ENCODE assay signal across 8 cellular contexts in genomic region chr7:5701085-5701914, GRCh38.
DNase-seq lines count a peak whose midpoint lies in the region; ATAC-seq and TF ChIP-seq lines count a peak whose summit lies in the region.

No MANE protein-coding gene starts in this region.

- TF ChIP-seq EP300 in tibial nerve (IDR thresholded peaks at IDR 0.05), result no peak

- peaks cover 29% of the 10 kb centered on the region for H3K36me3 ChIP-seq in CD4-positive, CD25-positive, alpha-beta regulatory T cell (ENCODE audit: control insufficient read depth, insufficient read depth, low read length)
- H3K36me3 ChIP-seq in neutrophil (peaks cover 18% of the 10 kb centered on the region), BE2C (peaks cover 30% of the 10 kb centered on the region), uterus (no peaks in the 10 kb centered on the region), tibial nerve (peaks cover 0 to 35% (median 0%) of the 10 kb centered on the region in 3 donors)

- H3K4me1 ChIP-seq in CD4-positive, CD25-positive, alpha-beta regulatory T cell (ENCODE audit: control insufficient read depth, insufficient read depth, low read length, poor library complexity, severe bottlenecking), result peaks cover 41% of the 10 kb centered on the region
- H3K4me1 ChIP-seq in neutrophil (ENCODE audit: control insufficient read depth in 1 of 2, insufficient read depth in 1 of 2, low read depth in 1 of 2, low read length in 1 of 2) (peaks cover 36 to 39% of the 10 kb centered on the region in 2 experiments), BE2C (peaks cover 9% of the 10 kb centered on the region), uterus (peaks cover 13 to 18% of the 10 kb centered on the region in 2 donors), tibial nerve (peaks cover 0 to 65% (median 38%) of the 10 kb centered on the region in 4 donors)

- no peaks in the 10 kb centered on the region for H3K9me3 ChIP-seq in CD4-positive, CD25-positive, alpha-beta regulatory T cell (ENCODE audit: control insufficient read depth in 2 of 2, low read length in 2 of 2)
- H3K9me3 ChIP-seq in neutrophil, result no peaks in the 10 kb centered on the region
- H3K9me3 ChIP-seq in BE2C, result no peaks in the 10 kb centered on the region
- H3K9me3 ChIP-seq in uterus, result no peaks in the 10 kb centered on the region
- H3K9me3 ChIP-seq in tibial nerve, result no peaks in the 10 kb centered on the region

- peak in 2 of 3 donors; percentile 35 to 44 for DNase-seq in CD4-positive, CD25-positive, alpha-beta regulatory T cell
- DNase-seq in MV-4-11 (lab: John Stamatoyannopoulos, UW) (peak; percentile 27), BE2C (no peak), uterus (no peak), tibial nerve (ENCODE audit: low spot score in 2 of 2) (no peak)
- DNase-seq in activated naive CD8-positive, alpha-beta T cell treated with anti-CD3 and anti-CD28 coated beads, Interleukin-2, amount 50 U/mL, for 16 hours (ENCODE audit: low read depth, low spot score), result peak; percentile 32

- H3K36me3 Mint-ChIP-seq in CD4-positive, CD25-positive, alpha-beta regulatory T cell, result peaks cover 17% of the 10 kb centered on the region

- intact Hi-C loops in uterus (cut with DNase I; ENCODE audit: low total_unique reads), result loop anchor here (10.0 kb wide), 1 partner anchor 206 kb away; no protein-coding TSS in a partner anchor

- WGBS in tibial nerve, 2 donors, result 84 to 86% methylated on average over 14 of the region's 14 CpGs

- H3K4me3 Mint-ChIP-seq in CD4-positive, CD25-positive, alpha-beta regulatory T cell, result peak overlapping the region in 3 of 4 donors; percentile 2 to 73 (median 32)

- TF ChIP-seq CTCF in neutrophil (IDR thresholded peaks at IDR 0.05), result no peak
- TF ChIP-seq CTCF in BE2C (IDR thresholded peaks at IDR 0.05; ENCODE audit: low read depth, low read length), result no peak
- TF ChIP-seq CTCF in uterus (IDR thresholded peaks at IDR 0.05), result no peak
- no peak for TF ChIP-seq CTCF in tibial nerve (IDR thresholded peaks at IDR 0.05)

- ATAC-seq in CD4-positive, CD25-positive, alpha-beta regulatory T cell (ENCODE audit: low read depth in 2 of 2), result peak; percentile 13 to 19
- ATAC-seq in HG03571 (IDR thresholded peaks at IDR 0.05; ENCODE audit: unreplicated experiment), result no peak

- no peak for TF ChIP-seq POLR2A in uterus (IDR thresholded peaks at IDR 0.05)
- TF ChIP-seq POLR2A in tibial nerve (IDR thresholded peaks at IDR 0.05), result no peak

- H3K9me3 Mint-ChIP-seq in CD4-positive, CD25-positive, alpha-beta regulatory T cell, result peaks cover 0 to 1% (median 0%) of the 10 kb centered on the region in 7 donors

- H3K27ac ChIP-seq in CD4-positive, CD25-positive, alpha-beta regulatory T cell (ENCODE audit: insufficient read depth, low read length, poor library complexity, severe bottlenecking), result peak overlapping the region; percentile 63
- H3K27ac ChIP-seq in neutrophil (peak overlapping the region; percentile 67), uterus (peak overlapping the region in 1 of 2 donors; percentile 6), tibial nerve (no peak overlapping the region)

- peak overlapping the region; percentile 86 to 90 (median 86) for H3K27ac Mint-ChIP-seq in CD4-positive, CD25-positive, alpha-beta regulatory T cell

- no peaks in the 10 kb centered on the region for H3K27me3 Mint-ChIP-seq in CD4-positive, CD25-positive, alpha-beta regulatory T cell

- peaks cover 36 to 59% (median 49%) of the 10 kb centered on the region in 4 donors for H3K4me1 Mint-ChIP-seq in CD4-positive, CD25-positive, alpha-beta regulatory T cell

- no peaks in the 10 kb centered on the region for H3K27me3 ChIP-seq in CD4-positive, CD25-positive, alpha-beta regulatory T cell (ENCODE audit: control insufficient read depth, insufficient read depth, low read length)
- H3K27me3 ChIP-seq in neutrophil (no peaks in the 10 kb centered on the region), BE2C (no peaks in the 10 kb centered on the region), uterus (no peaks in the 10 kb centered on the region), tibial nerve (no peaks in the 10 kb centered on the region)

- no peak overlapping the region for H3K4me3 ChIP-seq in CD4-positive, CD25-positive, alpha-beta regulatory T cell (ENCODE audit: low read depth, low read length)
- H3K4me3 ChIP-seq in neutrophil (ENCODE audit: low read depth in 1 of 2, low read length in 1 of 2) (no peak overlapping the region), BE2C (ENCODE audit: low read depth, low read length) (no peak overlapping the region), uterus (no peak overlapping the region), tibial nerve (no peak overlapping the region)

Comparison
In these comparisons a context has a peak if more than half of its experiments do, and no peak if none do; other contexts are left out.
1. DNase-seq: peak in CD4-positive, CD25-positive, alpha-beta regulatory T cell (2 of 3), MV-4-11 (single experiment) and activated naive CD8-positive, alpha-beta T cell treated with anti-CD3 and anti-CD28 coated beads, Interleukin-2, amount 50 U/mL, for 16 hours (single experiment); none in BE2C (single experiment), uterus (0 of 2) and tibial nerve (0 of 2).
2. H3K27ac ChIP-seq: peak in CD4-positive, CD25-positive, alpha-beta regulatory T cell (single experiment) and neutrophil (single experiment); none in tibial nerve (0 of 4).